ENCODE assay signal across 25 cellular contexts in genomic region chr11:119222891-119223290, GRCh38. TPM values are rescaled to one million over a fixed set of nuclear protein-coding genes. Genes with fewer than 3 reads are reported as not detected.
A peak's percentile ranks its signal among the peaks of the same experiment; 100 is the strongest.
DNase-seq lines count a peak whose midpoint lies in the region; ATAC-seq and TF ChIP-seq lines count a peak whose summit lies in the region.
"Had no signal": no experiment of that assay in that cellular context is flagged by ENCODE, and none has a peak within 500 bp of the region (broad histone marks: within the 10 kb centered on the region; RNA-seq: fewer than 3 reads in every experiment).

No MANE protein-coding gene starts in this region.

- no peak for DNase-seq in SK-N-SH
- DNase-seq in T-cell: no peak
- DNase-seq in fibroblast of lung (ENCODE audit: low read depth in 2 of 2): no peak
- no peak for DNase-seq in stomach
- no peak for DNase-seq in NCI-H1930 (lab: John Stamatoyannopoulos, UW)
- no peak for DNase-seq in DMS53 (lab: John Stamatoyannopoulos, UW)
- DNase-seq in lower lobe of right lung: no peak
- DNase-seq: activated CD4-positive, alpha-beta T cell treated with anti-CD3 and anti-CD28 coated beads for 48 hours; activated CD8-positive, alpha-beta memory T cell treated with anti-CD3 and anti-CD28 coated beads for 24 hours; activated effector memory CD4-positive, alpha-beta T cell treated with anti-CD3 and anti-CD28 coated beads, Interleukin-2, amount 50 U/mL, for 16 hours; activated T-cell treated with anti-CD3 and anti-CD28 coated beads for 4 hours; gastrocnemius medialis; mammary epithelial cell; NCI-H1436 treated with DMSO at 0.1 percent for 48 hours; Peyer's patch; right lobe of liver; stimulated activated CD8-positive, alpha-beta memory T cell treated with anti-CD3 and anti-CD28 coated beads, Interleukin-4, amount 100 ng/mL, for 48 hours; T1000; tibial artery had no signal

- no peak overlapping the region for H3K4me3 Mint-ChIP-seq in T-cell

- H3K36me3 Mint-ChIP-seq in T-cell: peaks cover 11% of the 10 kb centered on the region

- H3K9me3 ChIP-seq in SK-N-SH (no peaks in the 10 kb centered on the region), fibroblast of lung (ENCODE audit: control insufficient read depth, insufficient read depth, low read depth, low read length) (no peaks in the 10 kb centered on the region), stomach (no peaks in the 10 kb centered on the region), lower lobe of right lung (no peaks in the 10 kb centered on the region)
- H3K9me3 ChIP-seq: gastrocnemius medialis, Peyer's patch, right lobe of liver, tibial artery had no signal

- H3K27me3 Mint-ChIP-seq in T-cell: no peaks in the 10 kb centered on the region

- H3K9me2 ChIP-seq in SK-N-SH: no peaks in the 10 kb centered on the region

- H3K4me1 ChIP-seq in SK-N-SH (ENCODE audit: control insufficient read depth in 1 of 2, insufficient read depth in 2 of 2, low read depth in 1 of 2, low read length in 1 of 2): peaks cover 0 to 15% of the 10 kb centered on the region in 2 experiments; a peak in 2 of 4 replicates
- H3K4me1 ChIP-seq in fibroblast of lung (ENCODE audit: control insufficient read depth, extremely low read depth, insufficient read depth, low read length): peaks cover 3% of the 10 kb centered on the region
- peaks cover 0 to 30% (median 11%) of the 10 kb centered on the region in 4 donors for H3K4me1 ChIP-seq in stomach
- peaks cover 13% of the 10 kb centered on the region for H3K4me1 ChIP-seq in lower lobe of right lung
- H3K4me1 ChIP-seq: parathyroid adenoma, right lobe of liver had no signal

- TF ChIP-seq CTCF in SK-N-SH (IDR thresholded peaks at IDR 0.05) (no peak), fibroblast of lung (conservative IDR thresholded peaks at IDR 0.05 in 1 of 2, IDR thresholded peaks at IDR 0.05 in 1 of 2; ENCODE audit: low read depth in 1 of 2, low read length in 2 of 2) (no peak), stomach (IDR thresholded peaks at IDR 0.05) (no peak), lower lobe of right lung (IDR thresholded peaks at IDR 0.05) (no peak)

- TF ChIP-seq EP300 in SK-N-SH (IDR thresholded peaks at IDR 0.05; ENCODE audit: borderline replicate concordance in 1 of 2, low read depth in 1 of 2, low read length in 1 of 2) (no peak), stomach (IDR thresholded peaks at IDR 0.05) (no peak)

- peaks cover 17% of the 10 kb centered on the region for H3F3A ChIP-seq in SK-N-SH (replicated peaks; ENCODE audit: insufficient read depth)

- CTCF ChIA-PET in SK-N-SH (lab: Yijun Ruan, JAX): interaction anchor here (0.6 to 2.4 kb wide), 3 partner anchors 11 to 101 kb away, joined by 3 to 5 read pairs (median 3); no protein-coding TSS in a partner anchor
- CTCF ChIA-PET in T-cell (lab: Charles Lee): interaction anchor here in 1 of 2 donors (1.6 kb wide), 1 partner anchor 16 kb away, joined by 6 read pairs; the partner anchor contains the start of gene CBL

- H3K27me3 ChIP-seq in SK-N-SH (ENCODE audit: insufficient read depth) (no peaks in the 10 kb centered on the region), fibroblast of lung (ENCODE audit: control insufficient read depth, insufficient read depth, low read length) (no peaks in the 10 kb centered on the region), stomach (no peaks in the 10 kb centered on the region), lower lobe of right lung (ENCODE audit: low read depth) (no peaks in the 10 kb centered on the region)
- H3K27me3 ChIP-seq: gastrocnemius medialis, Peyer's patch, right lobe of liver, tibial artery had no signal

- WGBS in SK-N-SH (ENCODE audit: low lambda C conversion rate): 100% methylated on average over 5 of the region's 5 CpGs
- WGBS in stomach, 5 donors: 92 to 98% (median 96%) methylated on average over 5 of the region's 5 CpGs

- POLR2A ChIA-PET in SK-N-SH (lab: Yijun Ruan, JAX) (interaction anchor here (0.6 kb wide), 1 partner anchor 204 kb away, joined by 3 read pairs; the partner anchor contains the start of genes RPS25 and TRAPPC4), T-cell (lab: Charles Lee) (interaction anchor here in 1 of 2 donors (0.6 kb wide), 1 partner anchor 47 kb away, joined by 7 read pairs; no protein-coding TSS in a partner anchor)

- ATAC-seq in SK-N-SH treated with all-trans-retinoic acid at 6 μM for 48 hours: no peak
- ATAC-seq in T-cell (replicated peaks in 1 of 4): no peak
- ATAC-seq in lower lobe of right lung: no peak
- ATAC-seq: gastrocnemius medialis had no signal

- no peak overlapping the region for H2AFZ ChIP-seq in SK-N-SH (ENCODE audit: low read depth)
- no peak overlapping the region for H2AFZ ChIP-seq in fibroblast of lung (ENCODE audit: low read length)
- H2AFZ ChIP-seq: parathyroid adenoma had no signal

- H3K4me1 Mint-ChIP-seq in T-cell: peaks cover 49 to 69% (median 62%) of the 10 kb centered on the region in 3 donors

- H3K4me3 ChIP-seq in SK-N-SH (ENCODE audit: low read depth in 2 of 2, low read length in 1 of 2): no peak overlapping the region
- no peak overlapping the region for H3K4me3 ChIP-seq in fibroblast of lung (replicated peaks in 1 of 4; ENCODE audit: control extremely low read depth in 1 of 4, insufficient read depth in 1 of 4, low read depth in 3 of 4, low read length in 4 of 4)
- no peak overlapping the region for H3K4me3 ChIP-seq in stomach
- H3K4me3 ChIP-seq in lower lobe of right lung: no peak overlapping the region
- H3K4me3 ChIP-seq: gastrocnemius medialis, Peyer's patch, right lobe of liver, tibial artery had no signal

- peak overlapping the region; percentile 24 to 42; a peak in 3 of 4 replicates for H3K27ac ChIP-seq in SK-N-SH (ENCODE audit: low read depth in 2 of 2, low read length in 1 of 2)
- peak overlapping the region; percentile 51 for H3K27ac ChIP-seq in fibroblast of lung (ENCODE audit: insufficient read depth, low read length)
- peak overlapping the region in 4 of 5 donors; percentile 13 to 52 (median 28) for H3K27ac ChIP-seq in stomach
- no peak overlapping the region for H3K27ac ChIP-seq in lower lobe of right lung
- H3K27ac ChIP-seq: 22Rv1, C4-2B, gastrocnemius medialis, parathyroid adenoma, Peyer's patch, right lobe of liver, tibial artery had no signal

- TF ChIP-seq RAD21 in SK-N-SH (IDR thresholded peaks at IDR 0.05; ENCODE audit: low read length): no peak

- peak overlapping the region; percentile 25 to 60 for H3K27ac Mint-ChIP-seq in T-cell

- peaks cover 12% of the 10 kb centered on the region; the same call in 1 of the 2 replicates for H4K20me1 ChIP-seq in SK-N-SH (ENCODE audit: insufficient read depth)
- no peaks in the 10 kb centered on the region for H4K20me1 ChIP-seq in fibroblast of lung (ENCODE audit: control insufficient read depth, extremely low read depth, insufficient read depth, low read length)

- H3K9ac ChIP-seq in SK-N-SH (no peak overlapping the region), fibroblast of lung (ENCODE audit: insufficient read depth, low read length) (no peak overlapping the region)
- H3K9ac ChIP-seq: parathyroid adenoma had no signal

- H3K9me3 Mint-ChIP-seq in T-cell: no peaks in the 10 kb centered on the region

- TF ChIP-seq POLR2A in stomach (IDR thresholded peaks at IDR 0.05): no peak

- H3K36me3 ChIP-seq in SK-N-SH (replicated peaks in 1 of 2; ENCODE audit: control insufficient read depth in 1 of 2, insufficient read depth in 2 of 2, low read length in 1 of 2): no peaks in the 10 kb centered on the region
- H3K36me3 ChIP-seq in fibroblast of lung (ENCODE audit: control insufficient read depth, insufficient read depth, low read length): no peaks in the 10 kb centered on the region
- H3K36me3 ChIP-seq in stomach: no peaks in the 10 kb centered on the region
- no peaks in the 10 kb centered on the region for H3K36me3 ChIP-seq in lower lobe of right lung
- H3K36me3 ChIP-seq: gastrocnemius medialis, Peyer's patch, right lobe of liver, tibial artery had no signal

- H3K4me2 ChIP-seq in SK-N-SH (no peak overlapping the region), fibroblast of lung (ENCODE audit: extremely low read depth, insufficient read depth, low read length) (no peak overlapping the region)

- intact Hi-C loops in stomach (cut with DNase I; ENCODE audit: low total_unique reads): no loop called here
- intact Hi-C loops in lower lobe of right lung (cut with DNase I): no loop called here

- H3K79me2 ChIP-seq in SK-N-SH (ENCODE audit: insufficient read depth) (peaks cover 92% of the 10 kb centered on the region), fibroblast of lung (ENCODE audit: control insufficient read depth, insufficient read depth, low read length) (peaks cover 53% of the 10 kb centered on the region)
- H3K79me2 ChIP-seq: parathyroid adenoma had no signal

RNA-seq across cellular contexts. Expression of gene CBL, which starts 16.8 kb away (rescaled TPM):
- polyA plus RNA-seq in SK-N-SH (2012; rRNA removed) (9.5 and 10.4 TPM in 2 replicates), fibroblast of lung (11.1 and 17.6 TPM in 2 replicates), stomach (1 to 10 TPM; 2.7 to 4.2 (median 3.0) TPM)
- 9.7 and 11.1 TPM in 2 replicates for polyA plus RNA-seq in SK-N-SH (2012; cell fraction: cytosol; rRNA removed)
- polyA plus RNA-seq in SK-N-SH (2012; cell fraction: nucleus; rRNA removed): 11.5 and 17.0 TPM in 2 replicates
- total RNA-seq in T-cell (10 to 100 TPM; 40.9 to 42.2 (median 41.1) TPM), fibroblast of lung (6.4 and 12.4 TPM in 2 replicates), stomach (10 to 100 TPM in 4 of 5 donors, 1 to 10 TPM in 1; 1.4 to 13.8 (median 11.7) TPM), lower lobe of right lung (39.0 TPM)
- 8.0 and 9.2 TPM in 2 replicates for polyA plus RNA-seq in fibroblast of lung (2012)
- polyA minus RNA-seq in fibroblast of lung (ENCODE audit: low replicate concordance): 14.3 and 35.8 TPM in 2 replicates

RNA-seq across cellular contexts. Expression of gene NHERF4, which starts 37.6 kb away (rescaled TPM):
- polyA plus RNA-seq in SK-N-SH (2012; rRNA removed) (not detected in 2 replicates), fibroblast of lung (not detected in 2 replicates), stomach (1 to 10 TPM in 2 of 3 donors, under 1 TPM in 1; 0.13 to 2.4 (median 2.1) TPM)
- not detected in 2 replicates for polyA plus RNA-seq in SK-N-SH (2012; cell fraction: cytosol; rRNA removed)
- polyA plus RNA-seq in SK-N-SH (2012; cell fraction: nucleus; rRNA removed): 0.05 and 0.17 TPM in 2 replicates
- total RNA-seq in T-cell (1 to 10 TPM in 1 of 5 donors, under 1 TPM in 3, not detected in 1; 0.30 to 1.1 (median 0.73) TPM), fibroblast of lung (not detected in 2 replicates), stomach (100 to 1,000 TPM in 1 of 5 donors, 10 to 100 TPM in 1, 1 to 10 TPM in 2, not detected in 1; 3.3 to 130 (median 9.5) TPM), lower lobe of right lung (not detected)
- not detected in 2 replicates for polyA plus RNA-seq in fibroblast of lung (2012)
- polyA minus RNA-seq in fibroblast of lung (ENCODE audit: low replicate concordance): not detected in 2 replicates
- total RNA-seq: dermis microvascular lymphatic vessel endothelial cell, mammary epithelial cell had no signal
- polyA plus RNA-seq: mammary epithelial cell, neural cell had no signal

RNA-seq across cellular contexts. Expression of gene NLRX1, which starts 54.4 kb away (rescaled TPM):
- 13.7 and 13.8 TPM in 2 replicates for polyA plus RNA-seq in SK-N-SH (2012; rRNA removed)
- 4.3 and 8.4 TPM in 2 replicates for polyA plus RNA-seq in SK-N-SH (2012; cell fraction: cytosol; rRNA removed)
- 18.5 and 18.6 TPM in 2 replicates for polyA plus RNA-seq in SK-N-SH (2012; cell fraction: nucleus; rRNA removed)
- 10 to 100 TPM in 3 of 5 donors, 1 to 10 TPM in 2; 6.5 to 12.8 (median 11.6) TPM for total RNA-seq in T-cell
- total RNA-seq in fibroblast of lung: 12.8 and 21.3 TPM in 2 replicates
- 5.7 and 6.6 TPM in 2 replicates for polyA plus RNA-seq in fibroblast of lung
- polyA plus RNA-seq in fibroblast of lung (2012): 9.1 and 10.6 TPM in 2 replicates
- polyA minus RNA-seq in fibroblast of lung (ENCODE audit: low replicate concordance): 18.2 and 18.3 TPM in 2 replicates
- 100 to 1,000 TPM in 1 of 5 donors, 10 to 100 TPM in 3, 1 to 10 TPM in 1; 7.0 to 101 (median 17.9) TPM for total RNA-seq in stomach
- 10 to 100 TPM in 1 of 3 donors, 1 to 10 TPM in 2; 3.8 to 10.4 (median 4.8) TPM for polyA plus RNA-seq in stomach
- 16.5 TPM for total RNA-seq in lower lobe of right lung
